In the genomic region with DNA sequence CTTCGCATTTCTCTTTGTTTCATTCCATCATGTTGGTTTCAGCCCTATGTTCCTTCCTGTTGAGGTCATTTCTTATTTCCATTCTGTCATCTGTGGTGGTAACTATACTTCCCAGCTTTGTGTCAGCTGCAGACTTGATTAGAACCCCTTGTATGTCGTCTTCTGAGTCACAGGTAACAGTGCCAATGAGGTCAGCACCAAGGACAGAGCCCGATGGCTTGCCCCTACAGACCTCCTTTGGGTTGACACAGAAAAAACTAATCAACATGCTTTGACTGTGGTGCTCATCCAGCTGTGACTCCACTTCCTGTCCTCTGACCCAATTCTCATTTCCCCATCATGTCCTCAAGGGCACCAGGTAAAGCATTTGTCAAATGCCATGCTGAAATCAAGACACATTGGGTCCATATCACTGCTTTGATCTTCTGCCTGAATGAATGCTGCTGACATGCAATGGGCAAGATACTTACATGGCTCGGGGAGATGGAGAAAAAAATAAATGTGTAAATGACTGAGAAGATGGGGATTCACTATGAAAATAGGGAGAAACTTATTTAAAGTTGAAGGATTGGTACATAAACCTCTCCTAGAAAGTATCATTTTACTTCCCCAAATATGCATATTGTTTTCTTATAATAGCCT, we compare ENCODE assay signal across 13 cellular contexts. TPM values are rescaled to one million over a fixed set of nuclear protein-coding genes. Genes with fewer than 3 reads are reported as not detected.
DNase-seq lines count a peak whose midpoint lies in the region; ATAC-seq and TF ChIP-seq lines count a peak whose summit lies in the region.
"Had no signal": no experiment of that assay in that cellular context is flagged by ENCODE, and none has a peak within 500 bp of the region (broad histone marks: within the 10 kb centered on the region; RNA-seq: fewer than 3 reads in every experiment).

No MANE protein-coding gene starts in this region.

- CTCF ChIA-PET in activated naive CD4-positive, alpha-beta T cell treated with anti-CD3 and anti-CD28 coated beads for 36 hours (lab: Charles Lee): interaction anchor here (0.7 to 1.4 kb wide), 2 partner anchors 10 to 14 kb away, joined by 3 to 4 read pairs; no protein-coding TSS in a partner anchor

- H3K27me3 Mint-ChIP-seq in activated naive CD4-positive, alpha-beta T cell treated with anti-CD3 and anti-CD28 coated beads for 36 hours (ENCODE audit: low read depth): peaks cover 34% of the 10 kb centered on the region

- no peaks in the 10 kb centered on the region for H3K4me1 Mint-ChIP-seq in activated naive CD4-positive, alpha-beta T cell treated with anti-CD3 and anti-CD28 coated beads for 36 hours (ENCODE audit: low read depth)
- H3K4me1 Mint-ChIP-seq: activated T-helper 17 cell treated with anti-CD3 and anti-CD28 coated beads, Interleukin-2, amount 50 U/mL, for 72 hours had no signal

- no peak overlapping the region for H3K4me3 Mint-ChIP-seq in activated naive CD4-positive, alpha-beta T cell treated with anti-CD3 and anti-CD28 coated beads for 36 hours
- H3K4me3 Mint-ChIP-seq: activated T-helper 17 cell treated with anti-CD3 and anti-CD28 coated beads, Interleukin-2, amount 50 U/mL, for 72 hours had no signal

- no peaks in the 10 kb centered on the region for H3K9me3 Mint-ChIP-seq in activated naive CD4-positive, alpha-beta T cell treated with anti-CD3 and anti-CD28 coated beads for 36 hours
- peaks cover 0 to 6% of the 10 kb centered on the region in 2 donors for H3K9me3 Mint-ChIP-seq in activated naive CD4-positive, alpha-beta T cell treated with anti-CD3 and anti-CD28 coated beads, Interleukin-2, amount 50 U/mL, for 72 hours

- H3K27ac Mint-ChIP-seq in activated naive CD4-positive, alpha-beta T cell treated with anti-CD3 and anti-CD28 coated beads for 36 hours: no peak overlapping the region
- H3K27ac Mint-ChIP-seq in activated naive CD4-positive, alpha-beta T cell treated with anti-CD3 and anti-CD28 coated beads, Interleukin-2, amount 50 U/mL, for 72 hours: no peak overlapping the region
- H3K27ac Mint-ChIP-seq: activated T-helper 17 cell treated with anti-CD3 and anti-CD28 coated beads, Interleukin-2, amount 50 U/mL, for 72 hours had no signal

- no peak overlapping the region for H3K4me3 ChIP-seq in choroid plexus epithelial cell (ENCODE audit: low read depth, low read length)
- H3K4me3 ChIP-seq: BLaER1 treated with 17β-estradiol and CSF1 and Interleukin-3, amounts not matched to agents 10 nM and 100 nM had no signal

- DNase-seq in activated naive CD4-positive, alpha-beta T cell treated with anti-CD3 and anti-CD28 coated beads for 36 hours: peak; percentile 63
- DNase-seq in activated naive CD4-positive, alpha-beta T cell treated with anti-CD3 and anti-CD28 coated beads, Interleukin-2, amount 50 U/mL, for 72 hours (ENCODE audit: low spot score in 2 of 2): no peak
- peak; percentile 13 for DNase-seq in MV-4-11 (lab: John Stamatoyannopoulos, UW)
- DNase-seq in choroid plexus epithelial cell (ENCODE audit: low read depth): peak; percentile 9
- DNase-seq in stimulated activated CD4-positive, alpha-beta T cell treated with anti-CD3 and anti-CD28 coated beads, Interleukin-2, amount 100 ng/mL, for 24 hours: peak; percentile 24 to 26
- no peak for DNase-seq in foreskin melanocyte
- DNase-seq in hippocampal formation (lab: John Stamatoyannopoulos, UW): no peak
- DNase-seq: occipital lobe had no signal

- no peaks in the 10 kb centered on the region for H3K36me3 Mint-ChIP-seq in activated naive CD4-positive, alpha-beta T cell treated with anti-CD3 and anti-CD28 coated beads for 36 hours (ENCODE audit: low read depth)
- H3K36me3 Mint-ChIP-seq in activated naive CD4-positive, alpha-beta T cell treated with anti-CD3 and anti-CD28 coated beads, Interleukin-2, amount 50 U/mL, for 72 hours: no peaks in the 10 kb centered on the region

- no peak for TF ChIP-seq POLR2A in GM18505 (IDR thresholded peaks at IDR 0.05; ENCODE audit: borderline replicate concordance, extremely low read depth, insufficient read depth, insufficient read length)

- no peak for ATAC-seq in activated naive CD4-positive, alpha-beta T cell treated with anti-CD3 and anti-CD28 coated beads, Interleukin-2, amount 50 U/mL, for 72 hours
- no peak for ATAC-seq in GM18505 (IDR thresholded peaks at IDR 0.05; ENCODE audit: unreplicated experiment)
- ATAC-seq: activated T-helper 17 cell treated with anti-CD3 and anti-CD28 coated beads, Interleukin-2, amount 50 U/mL, for 72 hours; Panc1 had no signal

- TF ChIP-seq CTCF in choroid plexus epithelial cell (conservative IDR thresholded peaks at IDR 0.05; ENCODE audit: low read depth, low read length): no peak

- intact Hi-C loops in activated naive CD4-positive, alpha-beta T cell treated with anti-CD3 and anti-CD28 coated beads for 36 hours (cut with micrococcal nuclease): no loop called here

RNA-seq across cellular contexts. Expression of a gene that starts 25.6 kb away (rescaled TPM):
- total RNA-seq in activated naive CD4-positive, alpha-beta T cell treated with anti-CD3 and anti-CD28 coated beads for 36 hours: not detected
- not detected for total RNA-seq in activated naive CD4-positive, alpha-beta T cell treated with anti-CD3 and anti-CD28 coated beads, Interleukin-2, amount 50 U/mL, for 72 hours
- total RNA-seq: activated T-helper 17 cell treated with anti-CD3 and anti-CD28 coated beads, Interleukin-2, amount 50 U/mL, for 72 hours; fibroblast of lung had no signal

Comparison
In these comparisons a context has a peak if more than half of its experiments do, and no peak if none do; other contexts are left out.
1. DNase-seq: peak in activated naive CD4-positive, alpha-beta T cell treated with anti-CD3 and anti-CD28 coated beads for 36 hours (single experiment), MV-4-11 (single experiment), choroid plexus epithelial cell (single experiment) and stimulated activated CD4-positive, alpha-beta T cell treated with anti-CD3 and anti-CD28 coated beads, Interleukin-2, amount 100 ng/mL, for 24 hours (2 of 2); none in activated naive CD4-positive, alpha-beta T cell treated with anti-CD3 and anti-CD28 coated beads, Interleukin-2, amount 50 U/mL, for 72 hours (0 of 2), foreskin melanocyte (single experiment) and hippocampal formation (0 of 2).